In the genomic region with DNA sequence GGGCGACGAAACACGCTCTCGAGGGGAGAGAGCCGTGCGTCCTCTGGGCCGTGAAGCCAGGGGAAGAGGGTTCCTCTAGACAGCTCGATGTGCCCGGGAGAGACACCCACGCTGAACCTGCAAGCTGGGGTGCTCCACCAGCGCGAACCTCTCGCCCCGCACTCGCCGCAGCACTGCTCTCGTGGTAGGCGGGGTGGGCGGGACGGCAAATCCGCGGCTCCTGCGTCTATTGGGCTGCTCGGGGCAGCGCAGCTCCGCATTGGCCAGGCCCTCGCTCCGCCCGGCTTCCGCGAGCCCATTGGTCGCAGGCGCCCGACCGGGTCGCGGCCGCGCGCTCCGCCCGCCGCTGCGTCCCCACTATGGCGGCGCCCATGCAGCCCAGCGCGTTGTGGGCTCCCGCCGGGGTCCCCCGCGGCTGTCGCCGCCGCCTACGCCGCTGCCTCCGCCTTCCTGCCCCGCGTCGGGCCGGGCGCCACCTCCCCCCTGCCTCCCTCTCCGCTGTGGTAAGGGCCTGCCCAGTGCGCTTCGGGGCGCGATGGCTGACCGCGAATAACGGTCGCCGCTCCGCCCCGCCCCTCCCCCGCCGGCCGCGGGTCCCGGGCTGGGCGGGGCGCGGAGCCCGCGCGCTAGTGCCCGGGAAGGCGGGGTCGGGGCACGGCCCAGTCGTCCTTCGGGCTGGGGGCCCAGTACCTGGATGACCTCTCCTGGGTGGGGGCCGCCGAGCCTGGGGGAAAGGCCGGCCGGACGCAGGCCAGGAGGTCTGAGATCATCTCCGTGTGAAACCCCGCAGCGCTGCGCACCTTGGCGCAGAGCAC, we compare ENCODE assay signal across 8 cellular contexts. TPM values are rescaled to one million over a fixed set of nuclear protein-coding genes. Genes with fewer than 3 reads are reported as not detected.
DNase-seq lines count a peak whose midpoint lies in the region; ATAC-seq and TF ChIP-seq lines count a peak whose summit lies in the region.

A gene with protein sequence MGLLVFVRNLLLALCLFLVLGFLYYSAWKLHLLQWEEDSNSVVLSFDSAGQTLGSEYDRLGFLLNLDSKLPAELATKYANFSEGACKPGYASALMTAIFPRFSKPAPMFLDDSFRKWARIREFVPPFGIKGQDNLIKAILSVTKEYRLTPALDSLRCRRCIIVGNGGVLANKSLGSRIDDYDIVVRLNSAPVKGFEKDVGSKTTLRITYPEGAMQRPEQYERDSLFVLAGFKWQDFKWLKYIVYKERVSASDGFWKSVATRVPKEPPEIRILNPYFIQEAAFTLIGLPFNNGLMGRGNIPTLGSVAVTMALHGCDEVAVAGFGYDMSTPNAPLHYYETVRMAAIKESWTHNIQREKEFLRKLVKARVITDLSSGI (plus strand): TSS at position 346 of the 815 bp plus-strand sequence. CDS start 28,727 bp downstream, outside the sequence.

- peak within 1 kb of the TSS; percentile 86 for H3K27ac ChIP-seq in C4-2B

- 0% methylated on average over 27 to 60 of the region's 102 CpGs for WGBS in lower leg skin, 2 donors

- peak within 1 kb of the TSS; percentile 97 for H3K4me3 ChIP-seq in lower leg skin (ENCODE audit: low read depth, poor library complexity, severe bottlenecking)

- no peak for TF ChIP-seq POLR2A in lower leg skin (IDR thresholded peaks at IDR 0.05)

- intact Hi-C loops in lower leg skin (cut with DNase I; ENCODE audit: low total_unique reads): no loop called here

- TF ChIP-seq CTCF in C4-2B (conservative IDR thresholded peaks at IDR 0.05): no peak
- TF ChIP-seq CTCF in lower leg skin (IDR thresholded peaks at IDR 0.05): no peak

- DNase-seq in NCI-H82 (lab: John Stamatoyannopoulos, UW) (peak; percentile 96), dermis microvascular lymphatic vessel endothelial cell (ENCODE audit: low read depth in 2 of 2) (peak; percentile 78 to 94), lower leg skin (ENCODE audit: low spot score in 2 of 2) (peak; percentile 89 to 98)
- DNase-seq in activated CD4-positive, alpha-beta T cell treated with anti-CD3 and anti-CD28 coated beads, Interleukin-2, amount 50 U/mL, for 48 hours: peak; percentile 93 to 94
- peak; percentile 93 to 95 for DNase-seq in stimulated activated CD4-positive, alpha-beta T cell treated with anti-CD3 and anti-CD28 coated beads, Interleukin-4, amount 100 ng/mL, for 4 hours

- ATAC-seq in GM19395 (IDR thresholded peaks at IDR 0.05; ENCODE audit: unreplicated experiment) (peak; percentile 88), HG03558 (IDR thresholded peaks at IDR 0.05; ENCODE audit: extremely low read depth, unreplicated experiment) (peak; percentile 81)

RNA-seq across cellular contexts. Expression of the gene that starts here (rescaled TPM):
- total RNA-seq in dermis microvascular lymphatic vessel endothelial cell (6.2 and 11.0 TPM in 2 replicates), lower leg skin (10 to 100 TPM in 1 of 4 donors, 1 to 10 TPM in 3; 6.9 to 10.5 (median 8.0) TPM)

Comparison
In these comparisons a context has a peak if more than half of its experiments do, and no peak if none do; other contexts are left out.
1. Peak in every context shown above with its lines: DNase-seq, ATAC-seq, H3K4me3 ChIP-seq and H3K27ac ChIP-seq.